ENCODE assay signal across 19 cellular contexts in genomic region chr15:31314380-31314779, GRCh38. TPM values are rescaled to one million over a fixed set of nuclear protein-coding genes. Genes with fewer than 3 reads are reported as not detected.
DNase-seq lines count a peak whose midpoint lies in the region; ATAC-seq and TF ChIP-seq lines count a peak whose summit lies in the region.
"Had no signal": no experiment of that assay in that cellular context is flagged by ENCODE, and none has a peak within 500 bp of the region (broad histone marks: within the 10 kb centered on the region; RNA-seq: fewer than 3 reads in every experiment).

No MANE protein-coding gene starts in this region.

- H3K27me3 Mint-ChIP-seq in activated T-cell treated with anti-CD3 and anti-CD28 coated beads, Interleukin-2, amount 50 U/mL, for 24 hours: no peaks in the 10 kb centered on the region
- H3K27me3 Mint-ChIP-seq in naive thymus-derived CD4-positive, alpha-beta T cell: peaks cover 0 to 2% (median 0%) of the 10 kb centered on the region in 5 donors
- peaks cover 20% of the 10 kb centered on the region for H3K27me3 Mint-ChIP-seq in mesothelial cell of epicardium (ENCODE audit: low read depth)
- H3K27me3 Mint-ChIP-seq: B cell had no signal

- no peak for TF ChIP-seq POLR2A in Peyer's patch (IDR thresholded peaks at IDR 0.05)

- no peak overlapping the region for H3K4me3 ChIP-seq in Peyer's patch
- no peak overlapping the region for H3K4me3 ChIP-seq in naive thymus-derived CD4-positive, alpha-beta T cell (ENCODE audit: low read length)
- H3K4me3 ChIP-seq: BLaER1 treated with 17β-estradiol and CSF1 and Interleukin-3, amounts not matched to agents 10 nM and 100 nM; GM23338 had no signal

- H3K4me1 ChIP-seq in Peyer's patch: no peaks in the 10 kb centered on the region
- peaks cover 0 to 22% of the 10 kb centered on the region in 2 donors for H3K4me1 ChIP-seq in naive thymus-derived CD4-positive, alpha-beta T cell (ENCODE audit: control insufficient read depth in 2 of 2, insufficient read depth in 2 of 2, low read length in 2 of 2)

- no peak for TF ChIP-seq CTCF in Peyer's patch (IDR thresholded peaks at IDR 0.05)
- TF ChIP-seq CTCF in omental fat pad (IDR thresholded peaks at IDR 0.05): no peak
- TF ChIP-seq CTCF in mesothelial cell of epicardium (IDR thresholded peaks at IDR 0.05; ENCODE audit: unreplicated experiment): no peak

- CTCF ChIA-PET in naive thymus-derived CD4-positive, alpha-beta T cell (lab: Charles Lee): interaction anchor here (0.6 to 1.1 kb wide), 2 partner anchors 176 to 654 kb away, joined by 3 read pairs; no protein-coding TSS in a partner anchor

- ATAC-seq in omental fat pad (ENCODE audit: low FRiP score): no peak
- no peak for ATAC-seq in naive thymus-derived CD4-positive, alpha-beta T cell
- ATAC-seq: CD8-positive, alpha-beta T cell; GM23338; HCT116 had no signal

- H3K9me3 ChIP-seq in Peyer's patch: peaks cover 0 to 5% (median 0%) of the 10 kb centered on the region in 4 donors
- H3K9me3 ChIP-seq in naive thymus-derived CD4-positive, alpha-beta T cell (ENCODE audit: control insufficient read depth in 2 of 3, low read length in 3 of 3): peaks cover 0 to 10% (median 0%) of the 10 kb centered on the region in 3 experiments

- no peaks in the 10 kb centered on the region for H3K36me3 Mint-ChIP-seq in activated T-cell treated with anti-CD3 and anti-CD28 coated beads, Interleukin-2, amount 50 U/mL, for 24 hours (ENCODE audit: low read depth)
- H3K36me3 Mint-ChIP-seq in naive thymus-derived CD4-positive, alpha-beta T cell: peaks cover 0 to 13% (median 0%) of the 10 kb centered on the region in 5 donors
- no peaks in the 10 kb centered on the region for H3K36me3 Mint-ChIP-seq in mesothelial cell of epicardium
- H3K36me3 Mint-ChIP-seq: CD8-positive, alpha-beta T cell had no signal

- H3K4me3 Mint-ChIP-seq in activated T-cell treated with anti-CD3 and anti-CD28 coated beads, Interleukin-2, amount 50 U/mL, for 24 hours: no peak overlapping the region
- peak overlapping the region in 1 of 10 donors; percentile 31 for H3K4me3 Mint-ChIP-seq in naive thymus-derived CD4-positive, alpha-beta T cell
- H3K4me3 Mint-ChIP-seq in mesothelial cell of epicardium: no peak overlapping the region
- H3K4me3 Mint-ChIP-seq: B cell; CD8-positive, alpha-beta T cell; GM23338; HFFc6 had no signal

- H3K4me1 Mint-ChIP-seq in activated T-cell treated with anti-CD3 and anti-CD28 coated beads, Interleukin-2, amount 50 U/mL, for 24 hours (ENCODE audit: low read depth): peaks cover 18% of the 10 kb centered on the region
- H3K4me1 Mint-ChIP-seq in naive thymus-derived CD4-positive, alpha-beta T cell: peaks cover 15 to 44% (median 38%) of the 10 kb centered on the region in 7 donors
- peaks cover 11% of the 10 kb centered on the region for H3K4me1 Mint-ChIP-seq in mesothelial cell of epicardium

- intact Hi-C loops in naive thymus-derived CD4-positive, alpha-beta T cell (cut with micrococcal nuclease): no loop called here

- peaks cover 7% of the 10 kb centered on the region for H3K9me3 Mint-ChIP-seq in activated T-cell treated with anti-CD3 and anti-CD28 coated beads, Interleukin-2, amount 50 U/mL, for 24 hours
- H3K9me3 Mint-ChIP-seq in naive thymus-derived CD4-positive, alpha-beta T cell: peaks cover 0 to 10% (median 0%) of the 10 kb centered on the region in 11 donors
- H3K9me3 Mint-ChIP-seq in mesothelial cell of epicardium: peaks cover 13% of the 10 kb centered on the region
- H3K9me3 Mint-ChIP-seq: CD8-positive, alpha-beta T cell had no signal

- POLR2A ChIA-PET in naive thymus-derived CD4-positive, alpha-beta T cell (lab: Charles Lee): interaction anchor here (0.7 kb wide), 1 partner anchor 69 kb away, joined by 3 read pairs; no protein-coding TSS in a partner anchor

- DNase-seq in activated T-cell treated with anti-CD3 and anti-CD28 coated beads, Interleukin-2, amount 50 U/mL, for 24 hours: peak; percentile 14
- DNase-seq in activated T-cell treated with anti-CD3 and anti-CD28 coated beads, Interleukin-2, amount 50 U/mL, for 48 hours: no peak
- DNase-seq in Peyer's patch (peak in 2 of 3 donors; percentile 29 to 43), islet precursor cell (peak; percentile 41), omental fat pad (ENCODE audit: low spot score) (peak; percentile 18), mesothelial cell of epicardium (ENCODE audit: low spot score in 2 of 2, unreplicated experiment in 2 of 2) (no peak)
- no peak for DNase-seq in naive thymus-derived CD4-positive, alpha-beta T cell
- DNase-seq: 8988T; Calu3; CD8-positive, alpha-beta T cell; DMS79 treated with DMSO at 0.1 percent for 48 hours; GF-D8; H7; HFFc6 had no signal

- H3K27ac ChIP-seq in Peyer's patch: no peak overlapping the region
- no peak overlapping the region for H3K27ac ChIP-seq in naive thymus-derived CD4-positive, alpha-beta T cell (ENCODE audit: low read depth, low read length)
- H3K27ac ChIP-seq: BLaER1 treated with 17β-estradiol and CSF1 and Interleukin-3, amounts not matched to agents 10 nM and 100 nM; HL-60 had no signal

- H3K36me3 ChIP-seq in Peyer's patch: no peaks in the 10 kb centered on the region
- H3K36me3 ChIP-seq in naive thymus-derived CD4-positive, alpha-beta T cell (ENCODE audit: control insufficient read depth in 2 of 3, insufficient read depth in 3 of 3, low read length in 3 of 3): no peaks in the 10 kb centered on the region
- H3K36me3 ChIP-seq: BLaER1 treated with 17β-estradiol and CSF1 and Interleukin-3, amounts not matched to agents 10 nM and 100 nM had no signal

- no peak overlapping the region for H3K27ac Mint-ChIP-seq in activated T-cell treated with anti-CD3 and anti-CD28 coated beads, Interleukin-2, amount 50 U/mL, for 24 hours
- no peak overlapping the region for H3K27ac Mint-ChIP-seq in naive thymus-derived CD4-positive, alpha-beta T cell
- H3K27ac Mint-ChIP-seq in mesothelial cell of epicardium: no peak overlapping the region
- H3K27ac Mint-ChIP-seq: B cell; CD8-positive, alpha-beta T cell; GM23338; HFFc6 had no signal

- H3K27me3 ChIP-seq in Peyer's patch: no peaks in the 10 kb centered on the region
- H3K27me3 ChIP-seq in naive thymus-derived CD4-positive, alpha-beta T cell (ENCODE audit: control insufficient read depth in 2 of 2, insufficient read depth in 2 of 2, low read length in 2 of 2): no peaks in the 10 kb centered on the region
- H3K27me3 ChIP-seq: BLaER1 treated with 17β-estradiol and CSF1 and Interleukin-3, amounts not matched to agents 10 nM and 100 nM had no signal

RNA-seq across cellular contexts. Expression of gene KLF13, which starts 12.3 kb away (rescaled TPM):
- total RNA-seq in Peyer's patch (10 to 100 TPM; 51.2 to 80.4 (median 75.6) TPM), omental fat pad (10 to 100 TPM; 49.7 to 67.5 (median 62.3) TPM), mesothelial cell of epicardium (26.9 to 29.5 TPM (median 28.1 TPM) in 3 replicates)
- 100 to 1,000 TPM; 175 to 256 (median 199) TPM for total RNA-seq in naive thymus-derived CD4-positive, alpha-beta T cell
- polyA plus RNA-seq in naive thymus-derived CD4-positive, alpha-beta T cell: 10 to 100 TPM; 42.4 to 53.7 TPM

Comparison
In these comparisons a context has a peak if more than half of its experiments do, and no peak if none do; other contexts are left out.
1. DNase-seq: peak in activated T-cell treated with anti-CD3 and anti-CD28 coated beads, Interleukin-2, amount 50 U/mL, for 24 hours (single experiment), Peyer's patch (2 of 3), islet precursor cell (single experiment) and omental fat pad (single experiment); none in activated T-cell treated with anti-CD3 and anti-CD28 coated beads, Interleukin-2, amount 50 U/mL, for 48 hours (0 of 2), naive thymus-derived CD4-positive, alpha-beta T cell (0 of 9) and mesothelial cell of epicardium (0 of 2).